19 cellular contexts compared by ENCODE assay signal in genomic region chr1:33966346-33967141, GRCh38.
DNase-seq lines count a peak whose midpoint lies in the region; ATAC-seq, FAIRE-seq and TF ChIP-seq lines count a peak whose summit lies in the region.
"Had no signal": no experiment of that assay in that cellular context is flagged by ENCODE, and none has a peak within 500 bp of the region (broad histone marks: within the 10 kb centered on the region; RNA-seq: fewer than 3 reads in every experiment).

No MANE protein-coding gene starts in this region.

- H3K36me3 ChIP-seq in astrocyte (ENCODE audit: insufficient read depth, low read length) = no peaks in the 10 kb centered on the region
- no peaks in the 10 kb centered on the region for H3K36me3 ChIP-seq in gastrocnemius medialis
- no peaks in the 10 kb centered on the region for H3K36me3 ChIP-seq in effector memory CD4-positive, alpha-beta T cell (ENCODE audit: control insufficient read depth, insufficient read depth, low read length)
- H3K36me3 ChIP-seq in osteoblast (ENCODE audit: insufficient read depth, low read length) = no peaks in the 10 kb centered on the region
- H3K36me3 ChIP-seq: BE2C, suprapubic skin had no signal

- H3K27ac ChIP-seq in astrocyte (ENCODE audit: low read depth, low read length) (no peak overlapping the region), gastrocnemius medialis (no peak overlapping the region), osteoblast (ENCODE audit: low read depth, low read length) (no peak overlapping the region)
- no peak overlapping the region for H3K27ac ChIP-seq in effector memory CD4-positive, alpha-beta T cell (ENCODE audit: insufficient read depth, low read length, poor library complexity, severe bottlenecking)
- H3K27ac ChIP-seq: suprapubic skin had no signal

- in situ Hi-C loops in gastrocnemius medialis (cut with MboI; ENCODE audit: low sequenced_read_pairs in 4 of 4) = no loop called here

- ATAC-seq in Right ventricle myocardium inferior (no peak), gastrocnemius medialis (peak; percentile 65 to 81)
- ATAC-seq: activated naive CD4-positive, alpha-beta T cell treated with anti-CD3 and anti-CD28 coated beads, Interleukin-2, amount 50 U/mL, for 72 hours; sciatic nerve had no signal

- H4K20me1 ChIP-seq in astrocyte (ENCODE audit: insufficient read depth, low read length) (peaks cover 41% of the 10 kb centered on the region), osteoblast (ENCODE audit: insufficient read depth, low read length) (no peaks in the 10 kb centered on the region)

- H3K4me3 ChIP-seq in astrocyte (ENCODE audit: insufficient read depth, low read depth, low read length) (no peak overlapping the region), gastrocnemius medialis (no peak overlapping the region), osteoblast (ENCODE audit: insufficient read depth, low read length) (no peak overlapping the region)
- H3K4me3 ChIP-seq in effector memory CD4-positive, alpha-beta T cell (ENCODE audit: insufficient read depth, low read depth, low read length, poor library complexity, severe bottlenecking) = no peak overlapping the region
- H3K4me3 ChIP-seq: suprapubic skin had no signal

- no peak for FAIRE-seq in astrocyte (lab: Jason Lieb, UNC)
- FAIRE-seq: D721Med, TTC549 had no signal

- no peak for TF ChIP-seq POLR2A in gastrocnemius medialis (IDR thresholded peaks at IDR 0.05)

- H3K4me2 ChIP-seq in astrocyte (ENCODE audit: low read length) (no peak overlapping the region), osteoblast (ENCODE audit: insufficient read depth, low read length) (no peak overlapping the region)

- H3K9me3 Mint-ChIP-seq in astrocyte (ENCODE audit: unreplicated experiment) = peaks cover 6% of the 10 kb centered on the region
- H3K9me3 Mint-ChIP-seq: activated naive CD4-positive, alpha-beta T cell treated with anti-CD3 and anti-CD28 coated beads, Interleukin-2, amount 50 U/mL, for 72 hours had no signal

- H3K27me3 ChIP-seq in astrocyte (ENCODE audit: insufficient read depth, low read length) (no peaks in the 10 kb centered on the region), gastrocnemius medialis (no peaks in the 10 kb centered on the region), osteoblast (ENCODE audit: insufficient read depth, low read length) (no peaks in the 10 kb centered on the region)
- no peaks in the 10 kb centered on the region for H3K27me3 ChIP-seq in effector memory CD4-positive, alpha-beta T cell (replicated peaks; ENCODE audit: control insufficient read depth, insufficient read depth, low read length, poor library complexity, severe bottlenecking)
- H3K27me3 ChIP-seq: BE2C had no signal

- H3K9ac ChIP-seq in astrocyte (ENCODE audit: low read length) = no peak overlapping the region

- DNase-seq in cardiac septum (ENCODE audit: low spot score) (peak; percentile 2), Right ventricle myocardium inferior (ENCODE audit: missing footprints) (no peak), NCI-H510A (lab: John Stamatoyannopoulos, UW) (peak; percentile 80), astrocyte (ENCODE audit: low read depth) (peak; percentile 89), gastrocnemius medialis (peak in 1 of 2 donors; percentile 8), osteoblast (ENCODE audit: insufficient read length, low spot score, missing footprints) (no peak)
- DNase-seq in effector CD8-positive, alpha-beta T cell (lab: John Stamatoyannopoulos, UW) = no peak
- DNase-seq in effector memory CD4-positive, alpha-beta T cell = no peak
- DNase-seq: activated CD4-positive, alpha-beta T cell treated with anti-CD3 and anti-CD28 coated beads, Interleukin-2, amount 50 U/mL, for 1 hour; BE2C; hippocampal formation; MV-4-11; NCI-H2171; stimulated activated CD4-positive, alpha-beta T cell treated with anti-CD3 and anti-CD28 coated beads, Interleukin-4, amount 100 ng/mL, for 1 hour had no signal

- H3K79me2 ChIP-seq in astrocyte (ENCODE audit: insufficient read depth, low read length) (no peaks in the 10 kb centered on the region), osteoblast (ENCODE audit: insufficient read depth, low read length) (no peaks in the 10 kb centered on the region)

- intact Hi-C loops in cardiac septum (cut with DNase I) = no loop called here
- intact Hi-C loops in Right ventricle myocardium inferior (cut with DNase I) = no loop called here
- intact Hi-C loops in gastrocnemius medialis (cut with DNase I; ENCODE audit: low total_unique reads) = no loop called here

- peaks cover 9% of the 10 kb centered on the region for H3K4me1 Mint-ChIP-seq in astrocyte (ENCODE audit: low read depth, unreplicated experiment)

- no peak for TF ChIP-seq CTCF in astrocyte (IDR thresholded peaks at IDR 0.05; ENCODE audit: insufficient read depth, low read depth, low read length)
- TF ChIP-seq CTCF in gastrocnemius medialis (IDR thresholded peaks at IDR 0.05 in 4 of 5, conservative IDR thresholded peaks at IDR 0.05 in 1 of 5) = no peak
- no peak for TF ChIP-seq CTCF in osteoblast (IDR thresholded peaks at IDR 0.05; ENCODE audit: extremely low read depth, low read depth, low read length)

- no peak overlapping the region for H3K27ac Mint-ChIP-seq in astrocyte (ENCODE audit: unreplicated experiment)
- H3K27ac Mint-ChIP-seq: activated naive CD4-positive, alpha-beta T cell treated with anti-CD3 and anti-CD28 coated beads, Interleukin-2, amount 50 U/mL, for 72 hours had no signal

- peaks cover 12% of the 10 kb centered on the region for H3K36me3 Mint-ChIP-seq in astrocyte (ENCODE audit: low read depth, unreplicated experiment)
- H3K36me3 Mint-ChIP-seq: activated naive CD4-positive, alpha-beta T cell treated with anti-CD3 and anti-CD28 coated beads, Interleukin-2, amount 50 U/mL, for 72 hours had no signal

- H3K4me1 ChIP-seq in astrocyte (ENCODE audit: insufficient read depth, low read length) = peaks cover 5% of the 10 kb centered on the region
- no peaks in the 10 kb centered on the region for H3K4me1 ChIP-seq in gastrocnemius medialis
- no peaks in the 10 kb centered on the region for H3K4me1 ChIP-seq in effector memory CD4-positive, alpha-beta T cell (ENCODE audit: control insufficient read depth, insufficient read depth, low read length, poor library complexity, severe bottlenecking)
- no peaks in the 10 kb centered on the region for H3K4me1 ChIP-seq in osteoblast (ENCODE audit: insufficient read depth, low read length)
- H3K4me1 ChIP-seq: BE2C had no signal

- H2AFZ ChIP-seq in astrocyte (ENCODE audit: low read depth, low read length) = no peak overlapping the region
- H2AFZ ChIP-seq in osteoblast (ENCODE audit: low read length) = no peak overlapping the region

- peaks cover 7% of the 10 kb centered on the region for H3K27me3 Mint-ChIP-seq in astrocyte (ENCODE audit: low read depth, unreplicated experiment)

- no peak overlapping the region for H3K4me3 Mint-ChIP-seq in astrocyte (ENCODE audit: unreplicated experiment)

- H3K9me3 ChIP-seq in astrocyte (ENCODE audit: insufficient read depth, low read depth, low read length) = no peaks in the 10 kb centered on the region
- no peaks in the 10 kb centered on the region for H3K9me3 ChIP-seq in gastrocnemius medialis
- no peaks in the 10 kb centered on the region for H3K9me3 ChIP-seq in effector memory CD4-positive, alpha-beta T cell (ENCODE audit: control insufficient read depth, low read length)
- no peaks in the 10 kb centered on the region for H3K9me3 ChIP-seq in osteoblast (ENCODE audit: low read depth, low read length)
- H3K9me3 ChIP-seq: BE2C, suprapubic skin had no signal

Comparison
In these comparisons a context has a peak if more than half of its experiments do, and no peak if none do; other contexts are left out.
1. DNase-seq: peak in cardiac septum (single experiment), NCI-H510A (single experiment) and astrocyte (single experiment); none in Right ventricle myocardium inferior (single experiment), effector CD8-positive, alpha-beta T cell (single experiment), effector memory CD4-positive, alpha-beta T cell (0 of 3) and osteoblast (single experiment).